In the genomic region with DNA sequence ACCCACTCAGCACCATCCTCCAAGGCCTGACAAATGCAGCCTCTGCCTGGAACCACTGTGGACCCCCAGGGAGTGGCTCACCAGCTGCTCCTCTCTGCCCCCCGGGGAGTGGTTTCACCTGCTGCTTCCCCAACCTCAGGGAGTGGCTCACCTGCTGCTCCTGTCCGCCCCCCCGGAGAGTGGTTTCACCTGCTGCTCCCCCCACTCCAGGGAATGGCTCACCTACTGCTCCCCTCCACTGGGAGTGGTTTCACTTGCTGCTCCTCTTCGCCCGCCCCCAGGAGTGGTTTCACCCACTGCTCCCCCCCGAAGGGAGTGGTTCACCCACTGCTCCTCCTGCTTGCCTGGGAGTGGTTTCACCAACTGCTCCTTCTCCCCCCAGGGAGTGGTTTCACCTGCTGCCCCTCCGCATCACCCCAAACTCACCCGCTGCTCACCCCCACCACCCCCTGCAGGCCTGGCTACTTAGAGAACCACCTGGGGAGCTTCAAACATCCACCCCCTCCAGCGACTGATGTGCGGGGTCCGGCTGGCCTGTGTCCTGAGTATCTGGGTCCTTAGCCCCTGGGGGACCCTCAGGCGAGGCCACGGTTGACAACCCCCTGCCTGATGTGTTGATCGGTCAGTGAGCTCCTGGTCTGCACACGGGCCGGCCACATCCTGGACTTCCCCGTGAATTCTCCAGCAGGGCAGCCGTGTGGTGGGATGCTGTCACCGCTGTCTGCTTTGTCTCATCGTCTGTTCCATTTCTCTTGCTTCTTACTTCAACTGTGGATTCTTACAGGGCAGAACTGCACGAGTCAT, we compare ENCODE assay signal across 22 cellular contexts. TPM values are rescaled to one million over a fixed set of nuclear protein-coding genes. Genes with fewer than 3 reads are reported as not detected.
DNase-seq lines count a peak whose midpoint lies in the region; ATAC-seq and TF ChIP-seq lines count a peak whose summit lies in the region.
"Had no signal": no experiment of that assay in that cellular context is flagged by ENCODE, and none has a peak within 500 bp of the region (broad histone marks: within the 10 kb centered on the region; RNA-seq: fewer than 3 reads in every experiment).

No MANE protein-coding gene starts in this region.

- H3K36me3 ChIP-seq in BE2C (no peaks in the 10 kb centered on the region), vagina (no peaks in the 10 kb centered on the region)
- H3K36me3 ChIP-seq: right atrium auricular region, suprapubic skin had no signal

- H3K4me3 Mint-ChIP-seq in chondrocyte (ENCODE audit: unreplicated experiment) = no peak overlapping the region
- no peak overlapping the region for H3K4me3 Mint-ChIP-seq in T-helper 2 cell treated with Interferon-gamma antibody and Interleukin-4, amounts not matched to agents 5 μg/mL and 100 μg/mL, for 36 hours
- H3K4me3 Mint-ChIP-seq: activated naive CD8-positive, alpha-beta T cell treated with anti-CD3 and anti-CD28 coated beads for 36 hours; activated T-helper 1 cell treated with anti-CD3 and anti-CD28 coated beads, Interleukin-12 subunit alpha, Interleukin-12 subunit beta, Interleukin-2, Interleukin-4 antibody, amounts not matched to agents 30 ng/mL and 10 ng/mL and 1 ng/mL, durations not matched to agents 14 hours and 24 hours and 36 hours had no signal

- no peak for TF ChIP-seq POLR2A in vagina (IDR thresholded peaks at IDR 0.05)

- H3K36me3 Mint-ChIP-seq in chondrocyte (ENCODE audit: low read depth) = no peaks in the 10 kb centered on the region
- H3K36me3 Mint-ChIP-seq in T-helper 2 cell treated with Interferon-gamma antibody and Interleukin-4, amounts not matched to agents 5 μg/mL and 100 μg/mL, for 36 hours (ENCODE audit: low read depth) = no peaks in the 10 kb centered on the region
- H3K36me3 Mint-ChIP-seq: activated naive CD8-positive, alpha-beta T cell treated with anti-CD3 and anti-CD28 coated beads for 36 hours; brain had no signal

- intact Hi-C loops in vagina (cut with DNase I) = no loop called here

- peak; percentile 4 for DNase-seq in BE2C
- peak; percentile 83 for DNase-seq in NCI-H1105 treated with DMSO at 0.1 percent for 48 hours (lab: John Stamatoyannopoulos, UW)
- DNase-seq in NCI-H2196 (lab: John Stamatoyannopoulos, UW; ENCODE audit: unreplicated experiment) = peak; percentile 35
- DNase-seq in chondrocyte (ENCODE audit: low spot score) = peak; percentile 68
- no peak for DNase-seq in vagina (ENCODE audit: extremely low spot score in 2 of 2)
- no peak for DNase-seq in T-helper 2 cell treated with Interferon-gamma antibody and Interleukin-4, amounts not matched to agents 5 μg/mL and 100 μg/mL, for 36 hours (ENCODE audit: low spot score)
- DNase-seq in HPDE6-E6E7 (ENCODE audit: extremely low spot score) = no peak
- DNase-seq: ACHN; activated naive CD8-positive, alpha-beta T cell treated with anti-CD3 and anti-CD28 coated beads for 36 hours; DMS153; Karpas-422; NCI-H1930; stimulated activated CD4-positive, alpha-beta T cell treated with anti-CD3 and anti-CD28 coated beads, Interleukin-15, amount 100 ng/mL, for 24 hours; T-helper 9 cell had no signal

- H3K4me1 ChIP-seq in BE2C (peaks cover 22% of the 10 kb centered on the region), vagina (peaks cover 8% of the 10 kb centered on the region)

- TF ChIP-seq CTCF in BE2C (IDR thresholded peaks at IDR 0.05; ENCODE audit: low read depth, low read length) = no peak
- TF ChIP-seq CTCF in chondrocyte (IDR thresholded peaks at IDR 0.05) = no peak
- no peak for TF ChIP-seq CTCF in vagina (IDR thresholded peaks at IDR 0.05)

- H3K4me3 ChIP-seq in BE2C (ENCODE audit: low read depth, low read length) (no peak overlapping the region), vagina (no peak overlapping the region)
- H3K4me3 ChIP-seq: lung, right atrium auricular region, suprapubic skin had no signal

- H3K9me3 ChIP-seq in BE2C = no peaks in the 10 kb centered on the region
- no peaks in the 10 kb centered on the region for H3K9me3 ChIP-seq in vagina
- H3K9me3 ChIP-seq: right atrium auricular region, suprapubic skin had no signal

- peaks cover 3% of the 10 kb centered on the region for H3K4me1 Mint-ChIP-seq in chondrocyte (ENCODE audit: low read depth)
- peaks cover 17% of the 10 kb centered on the region for H3K4me1 Mint-ChIP-seq in T-helper 2 cell treated with Interferon-gamma antibody and Interleukin-4, amounts not matched to agents 5 μg/mL and 100 μg/mL, for 36 hours (ENCODE audit: low read depth)

- no peaks in the 10 kb centered on the region for H3K27me3 ChIP-seq in BE2C
- H3K27me3 ChIP-seq in vagina = no peaks in the 10 kb centered on the region
- H3K27me3 ChIP-seq: right atrium auricular region had no signal

- H3K27me3 Mint-ChIP-seq in chondrocyte (ENCODE audit: low read depth) = peaks cover 4% of the 10 kb centered on the region
- H3K27me3 Mint-ChIP-seq in T-helper 2 cell treated with Interferon-gamma antibody and Interleukin-4, amounts not matched to agents 5 μg/mL and 100 μg/mL, for 36 hours (ENCODE audit: low read depth) = peaks cover 20% of the 10 kb centered on the region
- H3K27me3 Mint-ChIP-seq: brain had no signal

- H3K27ac ChIP-seq in vagina = no peak overlapping the region
- H3K27ac ChIP-seq: right atrium auricular region, suprapubic skin had no signal

- H3K27ac Mint-ChIP-seq in chondrocyte (ENCODE audit: unreplicated experiment) = no peak overlapping the region
- no peak overlapping the region for H3K27ac Mint-ChIP-seq in T-helper 2 cell treated with Interferon-gamma antibody and Interleukin-4, amounts not matched to agents 5 μg/mL and 100 μg/mL, for 36 hours
- H3K27ac Mint-ChIP-seq: activated naive CD8-positive, alpha-beta T cell treated with anti-CD3 and anti-CD28 coated beads for 36 hours; activated T-helper 1 cell treated with anti-CD3 and anti-CD28 coated beads, Interleukin-12 subunit alpha, Interleukin-12 subunit beta, Interleukin-2, Interleukin-4 antibody, amounts not matched to agents 30 ng/mL and 10 ng/mL and 1 ng/mL, durations not matched to agents 14 hours and 24 hours and 36 hours had no signal

- H3K9me3 Mint-ChIP-seq in chondrocyte (ENCODE audit: low read depth) = no peaks in the 10 kb centered on the region
- H3K9me3 Mint-ChIP-seq in T-helper 2 cell treated with Interferon-gamma antibody and Interleukin-4, amounts not matched to agents 5 μg/mL and 100 μg/mL, for 36 hours = no peaks in the 10 kb centered on the region
- H3K9me3 Mint-ChIP-seq: activated naive CD8-positive, alpha-beta T cell treated with anti-CD3 and anti-CD28 coated beads for 36 hours; activated T-helper 1 cell treated with anti-CD3 and anti-CD28 coated beads, Interleukin-12 subunit alpha, Interleukin-12 subunit beta, Interleukin-2, Interleukin-4 antibody, amounts not matched to agents 30 ng/mL and 10 ng/mL and 1 ng/mL, durations not matched to agents 14 hours and 24 hours and 36 hours had no signal

- no peak for ATAC-seq in HG02884 (IDR thresholded peaks at IDR 0.05; ENCODE audit: unreplicated experiment)
- ATAC-seq: activated CD4-positive, CD25-positive, alpha-beta regulatory T cell treated with anti-CD3 and anti-CD28 coated beads, Interleukin-2, amount 50 U/mL, for 24 hours; Panc1 had no signal

RNA-seq across cellular contexts. Expression of gene TMEM255B, which starts 14.6 kb away (rescaled TPM):
- polyA plus RNA-seq in BE2C (2012; ENCODE audit: insufficient read depth, insufficient read length, low read depth) = 0.14 TPM
- 2.6 to 7.1 TPM (median 5.2 TPM) in 3 replicates for total RNA-seq in chondrocyte
- total RNA-seq in vagina = 6.4 TPM

Comparison
In these comparisons a context has a peak if more than half of its experiments do, and no peak if none do; other contexts are left out.
1. DNase-seq: peak in BE2C (single experiment), NCI-H1105 treated with DMSO at 0.1 percent for 48 hours (single experiment), NCI-H2196 (single experiment) and chondrocyte (single experiment); none in vagina (0 of 2), T-helper 2 cell treated with Interferon-gamma antibody and Interleukin-4, amounts not matched to agents 5 μg/mL and 100 μg/mL, for 36 hours (single experiment) and HPDE6-E6E7 (single experiment).